Comparison of ENCODE assay signal across 1 cellular context in genomic region chr2:112577756-112578155, GRCh38.
TF ChIP-seq lines count a peak whose summit lies in the region.

No MANE protein-coding gene starts in this region.

TF ChIP-seq in HCT116, 20 proteins besides CTCF, POLR2A, EP300 and RAD21 (continued from another document):
- no peak for TF ChIP-seq SP1 (IDR thresholded peaks at IDR 0.05; ENCODE audit: low read depth)
- TF ChIP-seq JUND (IDR thresholded peaks at IDR 0.05): no peak
